In the genomic region with DNA sequence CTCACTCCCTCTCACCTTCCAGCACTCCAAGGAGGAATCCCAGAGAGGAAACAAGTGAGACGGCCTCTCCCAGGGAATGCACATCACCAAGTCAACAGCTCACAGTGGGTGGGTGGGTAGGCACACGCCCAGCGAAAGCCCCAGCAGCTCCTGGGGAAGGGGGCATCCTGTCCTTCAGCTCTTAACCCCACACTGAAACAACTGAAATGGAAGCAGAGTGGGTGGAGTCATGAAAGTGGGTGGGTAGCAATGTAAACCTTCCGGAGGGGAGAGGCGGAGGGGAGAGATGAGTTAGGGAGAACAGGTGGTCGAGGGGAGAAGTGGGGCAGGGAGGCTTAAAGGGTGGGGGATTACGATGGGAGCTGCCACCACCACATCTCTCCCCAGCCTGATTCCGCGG, we compare ENCODE assay signal across 16 cellular contexts. TPM values are rescaled to one million over a fixed set of nuclear protein-coding genes. Genes with fewer than 3 reads are reported as not detected.
DNase-seq lines count a peak whose midpoint lies in the region; ATAC-seq and TF ChIP-seq lines count a peak whose summit lies in the region.
"Had no signal": no experiment of that assay in that cellular context is flagged by ENCODE, and none has a peak within 500 bp of the region (broad histone marks: within the 10 kb centered on the region; RNA-seq: fewer than 3 reads in every experiment).

No MANE protein-coding gene starts in this region.

- DNase-seq in activated naive CD4-positive, alpha-beta T cell treated with anti-CD3 and anti-CD28 coated beads, Interleukin-2, amount 10 ng/mL, durations not matched to agents 7 days and 5 days, result peak; percentile 50
- no peak for DNase-seq in activated naive CD4-positive, alpha-beta T cell (lab: John Stamatoyannopoulos, UW)
- DNase-seq in WERI-Rb-1, result peak; percentile 75
- peak; percentile 91 for DNase-seq in iPS DF 6.9 (ENCODE audit: low read depth, low spot score)
- peak in 1 of 2 donors; percentile 55 for DNase-seq in stimulated activated effector memory CD8-positive, alpha-beta T cell treated with anti-CD3 and anti-CD28 coated beads, Interleukin-12 subunit alpha, Interleukin-12 subunit beta, amount 100 ng/mL, for 72 hours (ENCODE audit: low spot score in 2 of 2)
- no peak for DNase-seq in natural killer cell treated with Interleukin-12 subunit alpha and Interleukin-12 subunit beta and Interleukin-15 and Interleukin-18, amount 100 ng/mL, for 72 hours (ENCODE audit: low spot score)
- DNase-seq in transverse colon, result no peak
- no peak for DNase-seq in NCI-H1092 (lab: John Stamatoyannopoulos, UW)
- DNase-seq: amniotic stem cell; hippocampal formation; NCI-H226; psoas muscle; stimulated activated CD8-positive, alpha-beta memory T cell treated with anti-CD3 and anti-CD28 coated beads, Interleukin-4, amount 100 ng/mL, for 48 hours had no signal

- no peak for ATAC-seq in stimulated activated effector memory CD8-positive, alpha-beta T cell treated with anti-CD3 and anti-CD28 coated beads, Interleukin-12 subunit alpha, Interleukin-12 subunit beta, amount 100 ng/mL, for 72 hours
- ATAC-seq in natural killer cell treated with Interleukin-12 subunit alpha and Interleukin-12 subunit beta and Interleukin-15 and Interleukin-18, amount 100 ng/mL, for 72 hours, result no peak
- ATAC-seq: psoas muscle had no signal

- no peak for TF ChIP-seq CTCF in WERI-Rb-1 (IDR thresholded peaks at IDR 0.05; ENCODE audit: low read depth, low read length)
- TF ChIP-seq CTCF in transverse colon (IDR thresholded peaks at IDR 0.05), result no peak

- no peaks in the 10 kb centered on the region for H3K36me3 Mint-ChIP-seq in activated naive CD4-positive, alpha-beta T cell treated with anti-CD3 and anti-CD28 coated beads, Interleukin-2, amount 10 ng/mL, durations not matched to agents 7 days and 5 days
- H3K36me3 Mint-ChIP-seq in stimulated activated effector memory CD8-positive, alpha-beta T cell treated with anti-CD3 and anti-CD28 coated beads, Interleukin-12 subunit alpha, Interleukin-12 subunit beta, amount 100 ng/mL, for 72 hours, result no peaks in the 10 kb centered on the region
- no peaks in the 10 kb centered on the region for H3K36me3 Mint-ChIP-seq in natural killer cell treated with Interleukin-12 subunit alpha and Interleukin-12 subunit beta and Interleukin-15 and Interleukin-18, amount 100 ng/mL, for 72 hours

- H3K4me3 ChIP-seq in WERI-Rb-1 (ENCODE audit: low read depth, low read length) (peak overlapping the region; percentile 19), iPS DF 6.9 (ENCODE audit: low read length) (peak overlapping the region; percentile 14; the same call in 1 of the 2 replicates), transverse colon (no peak overlapping the region)
- H3K4me3 ChIP-seq: psoas muscle had no signal

- no peaks in the 10 kb centered on the region for H3K36me3 ChIP-seq in WERI-Rb-1
- H3K36me3 ChIP-seq in iPS DF 6.9 (ENCODE audit: control insufficient read depth, insufficient read depth, low read length), result no peaks in the 10 kb centered on the region
- H3K36me3 ChIP-seq in transverse colon, result no peaks in the 10 kb centered on the region

- TF ChIP-seq POLR2A in transverse colon (IDR thresholded peaks at IDR 0.05), result no peak

- H3K4me1 ChIP-seq in iPS DF 6.9 (ENCODE audit: control insufficient read depth, insufficient read depth, low read length) (peaks cover 4% of the 10 kb centered on the region), transverse colon (peaks cover 0 to 12% (median 6%) of the 10 kb centered on the region in 4 donors)
- H3K4me1 ChIP-seq: psoas muscle had no signal

- WGBS in iPS DF 6.9 (ENCODE audit: insufficient coverage, insufficient read length), result no CpG with 5 or more reads among the region's 9 CpGs
- WGBS in transverse colon (ENCODE audit: low coverage in 1 of 2), 2 donors, result 74 to 100% methylated on average over 1 to 9 of the region's 9 CpGs

- H3K9me3 ChIP-seq in WERI-Rb-1 (ENCODE audit: severe bottlenecking), result no peaks in the 10 kb centered on the region
- H3K9me3 ChIP-seq in iPS DF 6.9 (ENCODE audit: control insufficient read depth, insufficient read depth, low read length), result no peaks in the 10 kb centered on the region
- no peaks in the 10 kb centered on the region for H3K9me3 ChIP-seq in transverse colon
- H3K9me3 ChIP-seq: psoas muscle had no signal

- TF ChIP-seq EP300 in transverse colon (IDR thresholded peaks at IDR 0.05; ENCODE audit: low read depth), result no peak

- intact Hi-C loops in transverse colon (cut with DNase I; ENCODE audit: low total_unique reads), result loop anchor here (5.0 kb wide), 1 partner anchor 78 kb away; no protein-coding TSS in a partner anchor

- in situ Hi-C loops in transverse colon (cut with MboI; ENCODE audit: low pct_ligation_motif_present in 1 of 4, low pct_unique_long_range_greater_than_20kb in 1 of 4, low sequenced_read_pairs in 3 of 4), result loop anchor here in 1 of 4 donors (5.0 kb wide), 1 partner anchor 78 kb away; no protein-coding TSS in a partner anchor

- peak overlapping the region; percentile 64 for H3K27ac ChIP-seq in WERI-Rb-1
- no peak overlapping the region for H3K27ac ChIP-seq in iPS DF 6.9 (ENCODE audit: low read length)
- no peak overlapping the region for H3K27ac ChIP-seq in transverse colon
- H3K27ac ChIP-seq: psoas muscle had no signal

- CTCF ChIA-PET in activated naive CD4-positive, alpha-beta T cell treated with anti-CD3 and anti-CD28 coated beads, Interleukin-2, amount 10 ng/mL, durations not matched to agents 7 days and 5 days (lab: Charles Lee), result interaction anchor here (0.9 to 5.3 kb wide), 8 partner anchors 8 to 248 kb away, joined by 3 to 70 read pairs (median 6); no protein-coding TSS in a partner anchor

- peaks cover 35% of the 10 kb centered on the region for H3K27me3 Mint-ChIP-seq in activated naive CD4-positive, alpha-beta T cell treated with anti-CD3 and anti-CD28 coated beads, Interleukin-2, amount 10 ng/mL, durations not matched to agents 7 days and 5 days
- H3K27me3 Mint-ChIP-seq in natural killer cell treated with Interleukin-12 subunit alpha and Interleukin-12 subunit beta and Interleukin-15 and Interleukin-18, amount 100 ng/mL, for 72 hours, result peaks cover 21 to 26% of the 10 kb centered on the region in 2 donors

- H3K4me3 Mint-ChIP-seq in activated naive CD4-positive, alpha-beta T cell treated with anti-CD3 and anti-CD28 coated beads, Interleukin-2, amount 10 ng/mL, durations not matched to agents 7 days and 5 days, result peak overlapping the region; percentile 70
- peak overlapping the region; percentile 77 for H3K4me3 Mint-ChIP-seq in stimulated activated effector memory CD8-positive, alpha-beta T cell treated with anti-CD3 and anti-CD28 coated beads, Interleukin-12 subunit alpha, Interleukin-12 subunit beta, amount 100 ng/mL, for 72 hours
- H3K4me3 Mint-ChIP-seq in natural killer cell treated with Interleukin-12 subunit alpha and Interleukin-12 subunit beta and Interleukin-15 and Interleukin-18, amount 100 ng/mL, for 72 hours, result no peak overlapping the region

- peaks cover 29% of the 10 kb centered on the region for H3K4me1 Mint-ChIP-seq in activated naive CD4-positive, alpha-beta T cell treated with anti-CD3 and anti-CD28 coated beads, Interleukin-2, amount 10 ng/mL, durations not matched to agents 7 days and 5 days
- peaks cover 57% of the 10 kb centered on the region for H3K4me1 Mint-ChIP-seq in stimulated activated effector memory CD8-positive, alpha-beta T cell treated with anti-CD3 and anti-CD28 coated beads, Interleukin-12 subunit alpha, Interleukin-12 subunit beta, amount 100 ng/mL, for 72 hours
- H3K4me1 Mint-ChIP-seq in natural killer cell treated with Interleukin-12 subunit alpha and Interleukin-12 subunit beta and Interleukin-15 and Interleukin-18, amount 100 ng/mL, for 72 hours (ENCODE audit: low read depth in 2 of 2), result peaks cover 14% of the 10 kb centered on the region in 2 donors

- peak overlapping the region; percentile 85 for H3K27ac Mint-ChIP-seq in activated naive CD4-positive, alpha-beta T cell treated with anti-CD3 and anti-CD28 coated beads, Interleukin-2, amount 10 ng/mL, durations not matched to agents 7 days and 5 days
- H3K27ac Mint-ChIP-seq in stimulated activated effector memory CD8-positive, alpha-beta T cell treated with anti-CD3 and anti-CD28 coated beads, Interleukin-12 subunit alpha, Interleukin-12 subunit beta, amount 100 ng/mL, for 72 hours, result peak overlapping the region; percentile 84
- no peak overlapping the region for H3K27ac Mint-ChIP-seq in natural killer cell treated with Interleukin-12 subunit alpha and Interleukin-12 subunit beta and Interleukin-15 and Interleukin-18, amount 100 ng/mL, for 72 hours

- no peaks in the 10 kb centered on the region for H3K27me3 ChIP-seq in WERI-Rb-1 (ENCODE audit: insufficient read depth, low read depth, severe bottlenecking)
- no peaks in the 10 kb centered on the region for H3K27me3 ChIP-seq in iPS DF 6.9 (ENCODE audit: control insufficient read depth, insufficient read depth, low read length)
- H3K27me3 ChIP-seq in transverse colon, result peaks cover 8% of the 10 kb centered on the region

- no peaks in the 10 kb centered on the region for H3K9me3 Mint-ChIP-seq in activated naive CD4-positive, alpha-beta T cell treated with anti-CD3 and anti-CD28 coated beads, Interleukin-2, amount 10 ng/mL, durations not matched to agents 7 days and 5 days
- H3K9me3 Mint-ChIP-seq in stimulated activated effector memory CD8-positive, alpha-beta T cell treated with anti-CD3 and anti-CD28 coated beads, Interleukin-12 subunit alpha, Interleukin-12 subunit beta, amount 100 ng/mL, for 72 hours, result no peaks in the 10 kb centered on the region
- H3K9me3 Mint-ChIP-seq in natural killer cell treated with Interleukin-12 subunit alpha and Interleukin-12 subunit beta and Interleukin-15 and Interleukin-18, amount 100 ng/mL, for 72 hours, result no peaks in the 10 kb centered on the region

RNA-seq across cellular contexts. Expression of a gene that starts 5.4 kb away (rescaled TPM):
- not detected for total RNA-seq in natural killer cell treated with Interleukin-12 subunit alpha and Interleukin-12 subunit beta and Interleukin-15 and Interleukin-18, amount 100 ng/mL, for 72 hours
- under 1 TPM in 1 of 4 donors, not detected in 3; 0.27 TPM for total RNA-seq in transverse colon
- total RNA-seq: activated CD8-positive, alpha-beta memory T cell treated with anti-CD3 and anti-CD28 coated beads for 36 hours; mononuclear cell; RPMI7951 had no signal

RNA-seq across cellular contexts. Expression of a gene that starts 48.2 kb away (rescaled TPM):
- 10 to 100 TPM; 53.4 to 86.9 TPM for total RNA-seq in natural killer cell treated with Interleukin-12 subunit alpha and Interleukin-12 subunit beta and Interleukin-15 and Interleukin-18, amount 100 ng/mL, for 72 hours
- 100 to 1,000 TPM in 2 of 4 donors, 10 to 100 TPM in 2; 46.0 to 408 (median 90.0) TPM for total RNA-seq in transverse colon

Comparison
In these comparisons a context has a peak if more than half of its experiments do, and no peak if none do; other contexts are left out.
1. DNase-seq: peak in activated naive CD4-positive, alpha-beta T cell treated with anti-CD3 and anti-CD28 coated beads, Interleukin-2, amount 10 ng/mL, durations not matched to agents 7 days and 5 days (single experiment), WERI-Rb-1 (single experiment) and iPS DF 6.9 (single experiment); none in activated naive CD4-positive, alpha-beta T cell (0 of 4), natural killer cell treated with Interleukin-12 subunit alpha and Interleukin-12 subunit beta and Interleukin-15 and Interleukin-18, amount 100 ng/mL, for 72 hours (single experiment), transverse colon (single experiment) and NCI-H1092 (single experiment).
2. H3K27ac Mint-ChIP-seq: peak in activated naive CD4-positive, alpha-beta T cell treated with anti-CD3 and anti-CD28 coated beads, Interleukin-2, amount 10 ng/mL, durations not matched to agents 7 days and 5 days (single experiment) and stimulated activated effector memory CD8-positive, alpha-beta T cell treated with anti-CD3 and anti-CD28 coated beads, Interleukin-12 subunit alpha, Interleukin-12 subunit beta, amount 100 ng/mL, for 72 hours (single experiment); none in natural killer cell treated with Interleukin-12 subunit alpha and Interleukin-12 subunit beta and Interleukin-15 and Interleukin-18, amount 100 ng/mL, for 72 hours (0 of 2).
3. H3K4me3 ChIP-seq: peak in WERI-Rb-1 (single experiment) and iPS DF 6.9 (single experiment); none in transverse colon (0 of 4).